In genomic region chr6:43515808-43516207, GRCh38 we compare ENCODE assay signal across 10 cellular contexts. TPM values are rescaled to one million over a fixed set of nuclear protein-coding genes. Genes with fewer than 3 reads are reported as not detected.
DNase-seq lines count a peak whose midpoint lies in the region; ATAC-seq and TF ChIP-seq lines count a peak whose summit lies in the region.
"Had no signal": no experiment of that assay in that cellular context is flagged by ENCODE, and none has a peak within 500 bp of the region (broad histone marks: within the 10 kb centered on the region; RNA-seq: fewer than 3 reads in every experiment).

No MANE protein-coding gene starts in this region.

- H2AFZ ChIP-seq in ACC112 (ENCODE audit: low read length, unreplicated experiment) = peak overlapping the region; percentile 90

- H3K27ac Mint-ChIP-seq in activated T-cell treated with anti-CD3 and anti-CD28 coated beads, Interleukin-2, amount 50 U/mL, for 72 hours = no peak overlapping the region
- H3K27ac Mint-ChIP-seq in effector memory CD8-positive, alpha-beta T cell = peak overlapping the region in 1 of 2 donors; percentile 52

- H3K27ac ChIP-seq in ACC112 (ENCODE audit: low read depth, low read length) = no peak overlapping the region
- H3K27ac ChIP-seq in HUES48 (ENCODE audit: low read depth, low read length) = no peak overlapping the region
- peak overlapping the region; percentile 82 to 88 for H3K27ac ChIP-seq in coronary artery
- H3K27ac ChIP-seq in muscle layer of duodenum (ENCODE audit: low read length) = peak overlapping the region; percentile 93

- H3K27me3 Mint-ChIP-seq in activated T-cell treated with anti-CD3 and anti-CD28 coated beads, Interleukin-2, amount 50 U/mL, for 72 hours (ENCODE audit: low read depth) = no peaks in the 10 kb centered on the region
- H3K27me3 Mint-ChIP-seq in effector memory CD8-positive, alpha-beta T cell = no peaks in the 10 kb centered on the region

- no peak for TF ChIP-seq CTCF in coronary artery (IDR thresholded peaks at IDR 0.05)

- H3K4me3 Mint-ChIP-seq in activated T-cell treated with anti-CD3 and anti-CD28 coated beads, Interleukin-2, amount 50 U/mL, for 72 hours = no peak overlapping the region
- H3K4me3 Mint-ChIP-seq in effector memory CD8-positive, alpha-beta T cell = no peak overlapping the region

- H3K4me3 ChIP-seq in ACC112 (ENCODE audit: low read depth, low read length) (peak overlapping the region; percentile 91), HUES48 (ENCODE audit: low read depth, low read length) (peak overlapping the region; percentile 95), coronary artery (peak overlapping the region; percentile 97), muscle layer of duodenum (ENCODE audit: low read depth in 1 of 2, low read length in 2 of 2) (peak overlapping the region; percentile 95 to 97)

- peaks cover 55% of the 10 kb centered on the region for H3K79me2 ChIP-seq in ACC112 (ENCODE audit: control insufficient read depth, insufficient read depth, low read length, unreplicated experiment)

- H3K9me3 ChIP-seq in HUES48 (ENCODE audit: control insufficient read depth, insufficient read depth, low read length) (no peaks in the 10 kb centered on the region), muscle layer of duodenum (ENCODE audit: control insufficient read depth in 1 of 2, low read length in 2 of 2) (no peaks in the 10 kb centered on the region)

- peaks cover 4 to 6% of the 10 kb centered on the region in 2 donors for H3K36me3 Mint-ChIP-seq in activated T-cell treated with anti-CD3 and anti-CD28 coated beads, Interleukin-2, amount 50 U/mL, for 72 hours (ENCODE audit: insufficient read depth in 2 of 2)
- peaks cover 34% of the 10 kb centered on the region for H3K36me3 Mint-ChIP-seq in effector memory CD8-positive, alpha-beta T cell (ENCODE audit: insufficient read depth)

- no peak for DNase-seq in coronary artery (ENCODE audit: low spot score)
- no peak for DNase-seq in activated T-cell treated with anti-CD3 and anti-CD28 coated beads, Interleukin-2, amount 50 U/mL, for 72 hours
- no peak for DNase-seq in effector memory CD8-positive, alpha-beta T cell
- DNase-seq: NCI-H2107; stimulated activated CD4-positive, alpha-beta T cell treated with anti-CD3 and anti-CD28 coated beads, Interleukin-4, amount 100 ng/mL, for 4 hours had no signal

- H3K36me3 ChIP-seq in ACC112 (ENCODE audit: insufficient read depth, low read length) (peaks cover 29% of the 10 kb centered on the region), HUES48 (ENCODE audit: control insufficient read depth, insufficient read depth, low read length) (peaks cover 67% of the 10 kb centered on the region), muscle layer of duodenum (ENCODE audit: control insufficient read depth in 1 of 2, insufficient read depth in 2 of 2, low read length in 2 of 2) (peaks cover 45 to 50% of the 10 kb centered on the region in 2 donors)

- ATAC-seq in activated T-cell treated with anti-CD3 and anti-CD28 coated beads, Interleukin-2, amount 50 U/mL, for 72 hours (replicated peaks in 1 of 2) = no peak
- ATAC-seq in GM18502 (IDR thresholded peaks at IDR 0.05; ENCODE audit: poor library complexity, unreplicated experiment) (no peak), HG03196 (IDR thresholded peaks at IDR 0.05; ENCODE audit: unreplicated experiment) (no peak)
- no peak for ATAC-seq in effector memory CD8-positive, alpha-beta T cell (replicated peaks)

- H3K9me3 Mint-ChIP-seq in activated T-cell treated with anti-CD3 and anti-CD28 coated beads, Interleukin-2, amount 50 U/mL, for 72 hours = no peaks in the 10 kb centered on the region
- H3K9me3 Mint-ChIP-seq in effector memory CD8-positive, alpha-beta T cell = no peaks in the 10 kb centered on the region

- peaks cover 29% of the 10 kb centered on the region for H3K4me1 ChIP-seq in ACC112 (ENCODE audit: control insufficient read depth, insufficient read depth, low read length, unreplicated experiment)
- H3K4me1 ChIP-seq in HUES48 (ENCODE audit: control insufficient read depth, insufficient read depth, low read length) = peaks cover 23% of the 10 kb centered on the region
- H3K4me1 ChIP-seq in muscle layer of duodenum (ENCODE audit: control insufficient read depth in 1 of 2, insufficient read depth in 2 of 2, low read length in 2 of 2) = peaks cover 20 to 35% of the 10 kb centered on the region in 2 donors

- H3K27me3 ChIP-seq in ACC112 (ENCODE audit: insufficient read depth, low read length) (no peaks in the 10 kb centered on the region), HUES48 (ENCODE audit: control insufficient read depth, insufficient read depth, low read length) (no peaks in the 10 kb centered on the region), muscle layer of duodenum (ENCODE audit: low read depth, low read length) (no peaks in the 10 kb centered on the region)

- peaks cover 5% of the 10 kb centered on the region for H3K4me1 Mint-ChIP-seq in activated T-cell treated with anti-CD3 and anti-CD28 coated beads, Interleukin-2, amount 50 U/mL, for 72 hours (ENCODE audit: low read depth)
- H3K4me1 Mint-ChIP-seq in effector memory CD8-positive, alpha-beta T cell (ENCODE audit: low read depth in 2 of 2) = peaks cover 28 to 31% of the 10 kb centered on the region in 2 donors

- peak overlapping the region; percentile 18; the same call in 1 of the 2 replicates for H3K9ac ChIP-seq in HUES48 (ENCODE audit: low read depth, low read length)

RNA-seq across cellular contexts. Expression of gene YIPF3, which starts 0.9 kb away (rescaled TPM):
- 10 to 100 TPM; 63.9 to 64.4 TPM for total RNA-seq in activated T-cell treated with anti-CD3 and anti-CD28 coated beads, Interleukin-2, amount 50 U/mL, for 72 hours

RNA-seq across cellular contexts. Expression of gene POLR1C, which starts 1.1 kb away (rescaled TPM):
- 10 to 100 TPM; 39.1 to 42.4 TPM for total RNA-seq in activated T-cell treated with anti-CD3 and anti-CD28 coated beads, Interleukin-2, amount 50 U/mL, for 72 hours

RNA-seq across cellular contexts. Expression of gene LRRC73, which starts 5.7 kb away (rescaled TPM):
- total RNA-seq in activated T-cell treated with anti-CD3 and anti-CD28 coated beads, Interleukin-2, amount 50 U/mL, for 72 hours = under 1 TPM; 0.32 to 0.43 TPM

RNA-seq across cellular contexts. Expression of gene TJAP1, which starts 38.4 kb away (rescaled TPM):
- 10 to 100 TPM; 68.6 to 77.2 TPM for total RNA-seq in activated T-cell treated with anti-CD3 and anti-CD28 coated beads, Interleukin-2, amount 50 U/mL, for 72 hours

Comparison
In these comparisons a context has a peak if more than half of its experiments do, and no peak if none do; other contexts are left out.
1. H3K27ac ChIP-seq: peak in coronary artery (2 of 2) and muscle layer of duodenum (single experiment); none in ACC112 (single experiment) and HUES48 (single experiment).
2. Peak in every context shown above with its lines, with median percentiles within 50 percentile points of each other: H3K4me3 ChIP-seq.